Comparison of ENCODE assay signal across 1 cellular context in genomic region chr4:73230865-73231517, GRCh38.
TF ChIP-seq lines count a peak whose summit lies in the region.

No MANE protein-coding gene starts in this region.

TF ChIP-seq in WTC11, 78 proteins besides CTCF, POLR2A, EP300 and RAD21 (continued from another document):
- TF ChIP-seq ARID4B (CRISPR knock-in tag; IDR thresholded peaks at IDR 0.05; ENCODE audit: borderline replicate concordance) (no peak), HMGXB4 (CRISPR knock-in tag; IDR thresholded peaks at IDR 0.05) (no peak), ZBTB21 (CRISPR knock-in tag; IDR thresholded peaks at IDR 0.05; ENCODE audit: borderline replicate concordance) (no peak)
